Comparison of ENCODE assay signal across 4 cellular contexts in genomic region chr16:47260496-47260895, GRCh38.
"Had no signal": no experiment of that assay in that cellular context is flagged by ENCODE, and none has a peak within 500 bp of the region (broad histone marks: within the 10 kb centered on the region; RNA-seq: fewer than 3 reads in every experiment).

No MANE protein-coding gene starts in this region.

- H3K4me3 Mint-ChIP-seq: GM23338, H9, IgD-negative memory B cell had no signal

- H3K4me2 ChIP-seq: GM23338 had no signal

- H3K27me3 Mint-ChIP-seq: IgD-negative memory B cell had no signal

- H2AFZ ChIP-seq: GM23338 had no signal

- H3K4me1 Mint-ChIP-seq: GM23338, H9 had no signal

- H3K9me3 Mint-ChIP-seq: GM23338, H9, IgD-negative memory B cell had no signal

- DNase-seq: H9, HCEC 1CT had no signal

- H3K4me3 ChIP-seq: GM23338 had no signal

- H3K27ac Mint-ChIP-seq: GM23338, H9 had no signal
